8 cellular contexts compared by ENCODE assay signal in genomic region chr12:47802312-47802711, GRCh38. TPM values are rescaled to one million over a fixed set of nuclear protein-coding genes. Genes with fewer than 3 reads are reported as not detected.
DNase-seq lines count a peak whose midpoint lies in the region; ATAC-seq and TF ChIP-seq lines count a peak whose summit lies in the region.

No MANE protein-coding gene starts in this region.

- H3K27ac Mint-ChIP-seq in T-cell, result peak overlapping the region; percentile 78 to 98

- H3K4me1 ChIP-seq in esophagus (ENCODE audit: control insufficient read depth in 2 of 2, insufficient read depth in 2 of 2, low read length in 1 of 2) (peaks cover 4 to 31% of the 10 kb centered on the region in 2 donors), skeletal muscle tissue (ENCODE audit: control insufficient read depth in 3 of 3, insufficient read depth in 3 of 3, low read length in 3 of 3) (peaks cover 84 to 99% (median 93%) of the 10 kb centered on the region in 3 donors)

- 44 to 54% methylated on average over 5 of the region's 5 CpGs for WGBS in esophagus, 2 donors

- DNase-seq in T-cell (peak in 1 of 34 experiments; percentile 28), DMS 273 treated with DMSO at 0.1 percent for 48 hours (lab: John Stamatoyannopoulos, UW) (no peak)
- no peak for DNase-seq in activated CD4-positive, alpha-beta T cell treated with anti-CD3 and anti-CD28 coated beads for 1 hour

- H3K27me3 Mint-ChIP-seq in T-cell, result no peaks in the 10 kb centered on the region

- peak overlapping the region in 1 of 3 donors; percentile 97 for H3K4me3 Mint-ChIP-seq in T-cell

- TF ChIP-seq CTCF in GM12873 (IDR thresholded peaks at IDR 0.05; ENCODE audit: insufficient read depth, low read depth, low read length, missing control alignments), result peak; percentile 58

- CTCF ChIA-PET in T-cell (lab: Charles Lee), result interaction anchor here (0.6 to 1.7 kb wide), 13 partner anchors 8 to 1445 kb away, joined by 3 to 12 read pairs (median 4); no protein-coding TSS in a partner anchor

- H3K27me3 ChIP-seq in esophagus (ENCODE audit: control insufficient read depth in 1 of 2, insufficient read depth in 2 of 2, low read length in 2 of 2) (no peaks in the 10 kb centered on the region), skeletal muscle tissue (ENCODE audit: control insufficient read depth in 3 of 3, insufficient read depth in 3 of 3, low read length in 3 of 3) (no peaks in the 10 kb centered on the region)

- H3K36me3 Mint-ChIP-seq in T-cell, result peaks cover 7% of the 10 kb centered on the region

- peaks cover 85 to 86% (median 85%) of the 10 kb centered on the region in 3 donors for H3K4me1 Mint-ChIP-seq in T-cell

- H3K9me3 Mint-ChIP-seq in T-cell, result no peaks in the 10 kb centered on the region

- peak overlapping the region in 2 of 3 donors; percentile 51 to 60 for H3K9ac ChIP-seq in skeletal muscle tissue (ENCODE audit: low read depth in 1 of 3, low read length in 3 of 3)

- H3K9me3 ChIP-seq in esophagus (ENCODE audit: control insufficient read depth in 2 of 2, insufficient read depth in 1 of 2, low read depth in 1 of 2, low read length in 1 of 2) (no peaks in the 10 kb centered on the region), skeletal muscle tissue (ENCODE audit: control insufficient read depth in 3 of 3, low read length in 3 of 3) (no peaks in the 10 kb centered on the region)

- POLR2A ChIA-PET in T-cell (lab: Charles Lee), result no interaction called here

- H3K36me3 ChIP-seq in esophagus (ENCODE audit: control insufficient read depth in 2 of 2, insufficient read depth in 2 of 2, low read length in 1 of 2) (peaks cover 4 to 30% of the 10 kb centered on the region in 2 donors), skeletal muscle tissue (ENCODE audit: control insufficient read depth in 3 of 3, insufficient read depth in 3 of 3, low read length in 3 of 3) (peaks cover 3 to 21% (median 16%) of the 10 kb centered on the region in 3 donors)

- no peak overlapping the region for H3K4me3 ChIP-seq in esophagus (ENCODE audit: low read depth in 1 of 2, low read length in 2 of 2)
- H3K4me3 ChIP-seq in skeletal muscle tissue (ENCODE audit: low read length in 3 of 3), result no peak overlapping the region

- H3K27ac ChIP-seq in esophagus (ENCODE audit: low read depth in 2 of 2, low read length in 1 of 2) (peak overlapping the region; percentile 23 to 44), skeletal muscle tissue (ENCODE audit: low read depth, low read length) (peak overlapping the region; percentile 59)

- ATAC-seq in T-cell (replicated peaks in 1 of 4), result peak in 3 of 4 experiments; percentile 9 to 42 (median 14)
- ATAC-seq in GM18870 (IDR thresholded peaks at IDR 0.05; ENCODE audit: unreplicated experiment), result no peak
- no peak for ATAC-seq in GM18502 (IDR thresholded peaks at IDR 0.05; ENCODE audit: poor library complexity, unreplicated experiment)

RNA-seq across cellular contexts. Expression of gene HDAC7, which starts 17.4 kb away (rescaled TPM):
- total RNA-seq in T-cell (100 to 1,000 TPM; 142 to 192 (median 165) TPM), skeletal muscle tissue (21.4 TPM)
- polyA plus RNA-seq in esophagus, result 10 to 100 TPM; 20.9 to 35.6 TPM

RNA-seq across cellular contexts. Expression of gene SLC48A1, which starts 29.3 kb away (rescaled TPM):
- total RNA-seq in T-cell, result 10 to 100 TPM in 3 of 5 donors, 1 to 10 TPM in 2; 5.8 to 13.7 (median 10.2) TPM
- polyA plus RNA-seq in esophagus, result 10 to 100 TPM; 17.7 to 20.6 TPM
- total RNA-seq in skeletal muscle tissue, result 7.8 TPM

RNA-seq across cellular contexts. Expression of gene RAPGEF3, which starts 43.6 kb away (rescaled TPM):
- total RNA-seq in T-cell, result under 1 TPM; 0.25 to 0.99 (median 0.82) TPM
- 10 to 100 TPM; 23.2 to 75.2 TPM for polyA plus RNA-seq in esophagus
- 8.4 TPM for total RNA-seq in skeletal muscle tissue

Comparison
In these comparisons a context has a peak if more than half of its experiments do, and no peak if none do; other contexts are left out.
1. ATAC-seq: peak in T-cell (3 of 4); none in GM18870 (single experiment) and GM18502 (single experiment).